Comparison of ENCODE assay signal across 14 cellular contexts in the genomic region with DNA sequence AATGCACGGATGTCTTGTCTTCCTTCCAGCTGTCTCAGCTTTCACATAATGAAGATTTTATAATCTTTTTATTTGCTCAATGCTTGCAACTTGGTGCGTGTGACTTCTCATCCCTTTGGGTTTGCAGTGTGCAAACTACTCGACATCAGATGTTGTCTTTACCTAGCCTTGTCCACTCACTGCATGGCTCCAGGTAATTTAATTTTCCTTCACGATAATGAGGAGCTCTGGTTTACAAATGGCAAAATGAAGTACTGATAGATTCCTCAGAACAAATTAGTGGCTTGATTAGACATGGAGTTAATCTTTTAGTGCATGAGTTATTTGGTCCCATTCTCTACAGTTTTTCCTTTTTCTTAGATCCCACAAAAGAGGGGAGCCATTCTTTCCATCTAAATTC.
DNase-seq lines count a peak whose midpoint lies in the region; ATAC-seq and TF ChIP-seq lines count a peak whose summit lies in the region.
"Had no signal": no experiment of that assay in that cellular context is flagged by ENCODE, and none has a peak within 500 bp of the region (broad histone marks: within the 10 kb centered on the region; RNA-seq: fewer than 3 reads in every experiment).

No MANE protein-coding gene starts in this region.

- H3K4me1 Mint-ChIP-seq in brain, result peaks cover 83% of the 10 kb centered on the region

- no peak overlapping the region for H2BK120ac ChIP-seq in trophoblast cell (ENCODE audit: insufficient read depth, low read length, poor library complexity)

- H3K9ac ChIP-seq in SK-N-SH, result no peak overlapping the region
- no peak overlapping the region for H3K9ac ChIP-seq in trophoblast cell (ENCODE audit: low read length)
- H3K9ac ChIP-seq: GM23248 had no signal

- H3K27me3 ChIP-seq in BE2C, result no peaks in the 10 kb centered on the region
- no peaks in the 10 kb centered on the region for H3K27me3 ChIP-seq in SK-N-SH (ENCODE audit: insufficient read depth)
- no peaks in the 10 kb centered on the region for H3K27me3 ChIP-seq in trophoblast cell (ENCODE audit: insufficient read depth, low read length)
- H3K27me3 ChIP-seq in HAP-1 (ENCODE audit: low read depth), result no peaks in the 10 kb centered on the region

- H3K79me1 ChIP-seq in trophoblast cell (ENCODE audit: low read length), result peaks cover 30% of the 10 kb centered on the region

- H3F3A ChIP-seq in SK-N-SH (replicated peaks; ENCODE audit: insufficient read depth), result no peaks in the 10 kb centered on the region

- H2AFZ ChIP-seq in SK-N-SH (ENCODE audit: low read depth), result no peak overlapping the region
- no peak overlapping the region for H2AFZ ChIP-seq in trophoblast cell (ENCODE audit: insufficient read depth, low read length, poor library complexity)
- H2AFZ ChIP-seq: GM23248 had no signal

- H3K9me2 ChIP-seq in SK-N-SH, result no peaks in the 10 kb centered on the region

- H3K36me3 ChIP-seq in BE2C (no peaks in the 10 kb centered on the region), SK-N-SH (replicated peaks in 1 of 2; ENCODE audit: control insufficient read depth in 1 of 2, insufficient read depth in 2 of 2, low read length in 1 of 2) (no peaks in the 10 kb centered on the region), trophoblast cell (ENCODE audit: control insufficient read depth in 1 of 2, insufficient read depth in 2 of 2, low read length in 2 of 2) (no peaks in the 10 kb centered on the region), HAP-1 (replicated peaks) (no peaks in the 10 kb centered on the region)

- H3K23ac ChIP-seq in trophoblast cell (ENCODE audit: low read length), result no peak overlapping the region

- H2AK5ac ChIP-seq in trophoblast cell (ENCODE audit: low read length), result no peak overlapping the region

- H3K27ac Mint-ChIP-seq in brain, result peak overlapping the region in 1 of 5 experiments; percentile 44
- H3K27ac Mint-ChIP-seq: CD4-positive, alpha-beta T cell; HFFc6 had no signal

- H3K4me3 ChIP-seq in BE2C (ENCODE audit: low read depth, low read length) (0 out of 2 replicates have a peak overlapping the region, but pooled peaks have one; percentile 1), SK-N-SH (ENCODE audit: low read depth in 2 of 2, low read length in 1 of 2) (no peak overlapping the region), trophoblast cell (ENCODE audit: low read depth, low read length) (no peak overlapping the region), HAP-1 (no peak overlapping the region)
- H3K4me3 ChIP-seq: GM23248 had no signal

- H3K9me3 Mint-ChIP-seq in brain, result no peaks in the 10 kb centered on the region
- H3K9me3 Mint-ChIP-seq: HFFc6 had no signal

- H3K9me3 ChIP-seq in BE2C (no peaks in the 10 kb centered on the region), SK-N-SH (no peaks in the 10 kb centered on the region), trophoblast cell (ENCODE audit: insufficient read depth, low read depth, low read length) (no peaks in the 10 kb centered on the region), HAP-1 (no peaks in the 10 kb centered on the region)
- H3K9me3 ChIP-seq: Caco-2 had no signal

- no peak overlapping the region for H4K12ac ChIP-seq in trophoblast cell (ENCODE audit: low read depth, low read length)

- H3K4me1 ChIP-seq in BE2C, result peaks cover 52% of the 10 kb centered on the region
- peaks cover 0 to 34% of the 10 kb centered on the region in 2 experiments; a peak in 3 of 4 replicates for H3K4me1 ChIP-seq in SK-N-SH (ENCODE audit: control insufficient read depth in 1 of 2, insufficient read depth in 2 of 2, low read depth in 1 of 2, low read length in 1 of 2)
- peaks cover 25 to 34% of the 10 kb centered on the region in 2 experiments for H3K4me1 ChIP-seq in trophoblast cell (ENCODE audit: control insufficient read depth in 1 of 2, insufficient read depth in 2 of 2, low read length in 2 of 2)
- no peaks in the 10 kb centered on the region; the same call in 1 of the 2 replicates for H3K4me1 ChIP-seq in HAP-1
- H3K4me1 ChIP-seq: Caco-2 had no signal

- no peak overlapping the region for H3K14ac ChIP-seq in trophoblast cell (ENCODE audit: low read length)

- no peak overlapping the region for H4K8ac ChIP-seq in trophoblast cell (ENCODE audit: low read depth, low read length)

- H3K4me2 ChIP-seq in SK-N-SH (no peak overlapping the region), trophoblast cell (ENCODE audit: low read length) (no peak overlapping the region)

- no peak for TF ChIP-seq RAD21 in SK-N-SH (IDR thresholded peaks at IDR 0.05; ENCODE audit: low read length)

- in situ Hi-C loops in HAP-1 (cut with MboI; ENCODE audit: low sequenced_read_pairs), result no loop called here

- POLR2A ChIA-PET in SK-N-SH (lab: Yijun Ruan, JAX), result no interaction called here

- H3K27ac ChIP-seq in SK-N-SH (ENCODE audit: low read depth in 2 of 2, low read length in 1 of 2), result no peak overlapping the region; a peak in 1 of 4 replicates
- no peak overlapping the region for H3K27ac ChIP-seq in trophoblast cell (ENCODE audit: low read depth, low read length)
- H3K27ac ChIP-seq: C4-2B, GM23248 had no signal

- peak; percentile 25 for DNase-seq in BE2C
- DNase-seq in SK-N-SH, result peak; percentile 44
- no peak for DNase-seq in trophoblast cell
- DNase-seq in central memory CD4-positive, alpha-beta T cell, result no peak
- no peak for DNase-seq in HAP-1 (ENCODE audit: low spot score in 2 of 2)
- DNase-seq: ACHN; Caco-2; CD4-positive, alpha-beta T cell; GM23248; HFFc6; KG1 had no signal

- no peak overlapping the region for H3K18ac ChIP-seq in trophoblast cell (ENCODE audit: low read length)

- H3K79me2 ChIP-seq in SK-N-SH (ENCODE audit: insufficient read depth) (no peaks in the 10 kb centered on the region), trophoblast cell (ENCODE audit: control insufficient read depth, insufficient read depth, low read length, poor library complexity) (peaks cover 5% of the 10 kb centered on the region)

- H3K27me3 Mint-ChIP-seq in brain, result peaks cover 6% of the 10 kb centered on the region

- no peak overlapping the region for H2BK5ac ChIP-seq in trophoblast cell (ENCODE audit: low read depth, low read length, poor library complexity)

- peak overlapping the region in 3 of 5 experiments; percentile 23 to 45 (median 39) for H3K4me3 Mint-ChIP-seq in brain
- H3K4me3 Mint-ChIP-seq: CD4-positive, alpha-beta T cell; HFFc6 had no signal

- no peak overlapping the region for H2BK12ac ChIP-seq in trophoblast cell (ENCODE audit: low read length)

- ATAC-seq in GM21360 (IDR thresholded peaks at IDR 0.05; ENCODE audit: unreplicated experiment), result no peak

- H4K20me1 ChIP-seq in SK-N-SH (ENCODE audit: insufficient read depth), result no peaks in the 10 kb centered on the region

- 86% methylated on average over 4 of the region's 4 CpGs for WGBS in SK-N-SH (ENCODE audit: low lambda C conversion rate)
- no CpG with 5 or more reads among the region's 4 CpGs for WGBS in trophoblast cell (ENCODE audit: extremely low coverage, insufficient coverage, insufficient read length)

- TF ChIP-seq EP300 in SK-N-SH (IDR thresholded peaks at IDR 0.05; ENCODE audit: borderline replicate concordance in 1 of 2, low read depth in 1 of 2, low read length in 1 of 2), result peak in 1 of 2 experiments; percentile 58; a peak in 1 of 4 replicates

- no peaks in the 10 kb centered on the region for H3K36me3 Mint-ChIP-seq in brain

- CTCF ChIA-PET in SK-N-SH (lab: Yijun Ruan, JAX), result interaction anchor here (1.3 kb wide), 1 partner anchor 101 kb away, joined by 3 read pairs; no protein-coding TSS in a partner anchor

- TF ChIP-seq CTCF in BE2C (IDR thresholded peaks at IDR 0.05; ENCODE audit: low read depth, low read length) (no peak), SK-N-SH (IDR thresholded peaks at IDR 0.05) (no peak), brain (conservative IDR thresholded peaks at IDR 0.05) (no peak)

- no peak overlapping the region for H3K4ac ChIP-seq in trophoblast cell (ENCODE audit: low read depth, low read length)

- peak overlapping the region; percentile 46 for H4K91ac ChIP-seq in trophoblast cell (ENCODE audit: low read depth, low read length)

TF ChIP-seq in SK-N-SH, 30 proteins besides CTCF, POLR2A, EP300 and RAD21 (continues in another document):
- TF ChIP-seq GATA2 (CRISPR knock-in tag; IDR thresholded peaks at IDR 0.05), result peak; percentile 48; the same call in 1 of the 2 replicates
- no peak for TF ChIP-seq JUND (IDR thresholded peaks at IDR 0.05)
- no peak for TF ChIP-seq GABPA (IDR thresholded peaks at IDR 0.05; ENCODE audit: low read depth)
- TF ChIP-seq FOSL2 (IDR thresholded peaks at IDR 0.05; ENCODE audit: borderline replicate concordance, low read depth), result no peak
- TF ChIP-seq, protein P1, sequence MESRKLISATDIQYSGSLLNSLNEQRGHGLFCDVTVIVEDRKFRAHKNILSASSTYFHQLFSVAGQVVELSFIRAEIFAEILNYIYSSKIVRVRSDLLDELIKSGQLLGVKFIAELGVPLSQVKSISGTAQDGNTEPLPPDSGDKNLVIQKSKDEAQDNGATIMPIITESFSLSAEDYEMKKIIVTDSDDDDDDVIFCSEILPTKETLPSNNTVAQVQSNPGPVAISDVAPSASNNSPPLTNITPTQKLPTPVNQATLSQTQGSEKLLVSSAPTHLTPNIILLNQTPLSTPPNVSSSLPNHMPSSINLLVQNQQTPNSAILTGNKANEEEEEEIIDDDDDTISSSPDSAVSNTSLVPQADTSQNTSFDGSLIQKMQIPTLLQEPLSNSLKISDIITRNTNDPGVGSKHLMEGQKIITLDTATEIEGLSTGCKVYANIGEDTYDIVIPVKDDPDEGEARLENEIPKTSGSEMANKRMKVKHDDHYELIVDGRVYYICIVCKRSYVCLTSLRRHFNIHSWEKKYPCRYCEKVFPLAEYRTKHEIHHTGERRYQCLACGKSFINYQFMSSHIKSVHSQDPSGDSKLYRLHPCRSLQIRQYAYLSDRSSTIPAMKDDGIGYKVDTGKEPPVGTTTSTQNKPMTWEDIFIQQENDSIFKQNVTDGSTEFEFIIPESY (IDR thresholded peaks at IDR 0.05; ENCODE audit: borderline replicate concordance, low read depth), result no peak

Comparison
In these comparisons a context has a peak if more than half of its experiments do, and no peak if none do; other contexts are left out.
1. DNase-seq: peak in BE2C (single experiment) and SK-N-SH (single experiment); none in trophoblast cell (0 of 2), central memory CD4-positive, alpha-beta T cell (single experiment) and HAP-1 (0 of 2).